ENCODE assay signal across 1 cellular context in the genomic region with DNA sequence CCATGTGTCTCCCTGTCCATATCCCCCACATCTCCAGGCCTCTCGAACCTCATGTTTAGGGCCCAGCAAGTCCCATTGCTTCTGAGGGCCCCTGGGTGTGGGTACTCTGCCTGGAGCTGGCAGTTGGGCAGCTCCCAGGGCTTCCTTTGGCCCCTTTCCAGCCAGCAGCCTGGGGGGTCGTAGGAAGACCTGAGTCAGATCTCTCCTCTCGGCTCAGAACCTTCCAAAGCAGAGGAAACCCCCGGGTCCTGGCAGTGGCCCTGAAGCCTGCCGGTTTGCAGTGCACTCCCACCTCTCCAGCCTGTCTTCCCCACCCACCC.
TF ChIP-seq lines count a peak whose summit lies in the region.

No MANE protein-coding gene starts in this region.

TF ChIP-seq in HEK293, 187 proteins besides CTCF, POLR2A, EP300 and RAD21 (continued from another document):
- TF ChIP-seq, protein P1, sequence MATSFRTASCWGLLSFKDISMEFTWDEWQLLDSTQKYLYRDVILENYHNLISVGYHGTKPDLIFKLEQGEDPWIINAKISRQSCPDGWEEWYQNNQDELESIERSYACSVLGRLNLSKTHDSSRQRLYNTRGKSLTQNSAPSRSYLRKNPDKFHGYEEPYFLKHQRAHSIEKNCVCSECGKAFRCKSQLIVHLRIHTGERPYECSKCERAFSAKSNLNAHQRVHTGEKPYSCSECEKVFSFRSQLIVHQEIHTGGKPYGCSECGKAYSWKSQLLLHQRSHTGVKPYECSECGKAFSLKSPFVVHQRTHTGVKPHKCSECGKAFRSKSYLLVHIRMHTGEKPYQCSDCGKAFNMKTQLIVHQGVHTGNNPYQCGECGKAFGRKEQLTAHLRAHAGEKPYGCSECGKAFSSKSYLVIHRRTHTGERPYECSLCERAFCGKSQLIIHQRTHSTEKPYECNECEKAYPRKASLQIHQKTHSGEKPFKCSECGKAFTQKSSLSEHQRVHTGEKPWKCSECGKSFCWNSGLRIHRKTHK (tag by site-specific recombination; IDR thresholded peaks at IDR 0.05), result no peak
- peak; percentile 19; the same call in 1 of the 2 replicates for TF ChIP-seq ZIC2 (tag by site-specific recombination; IDR thresholded peaks at IDR 0.05)
- TF ChIP-seq HOXA7 (CRISPR knock-in tag; IDR thresholded peaks at IDR 0.05; ENCODE audit: borderline replicate concordance), result no peak
- no peak for TF ChIP-seq ZNF112 (tag by site-specific recombination; IDR thresholded peaks at IDR 0.05)
